Comparison of ENCODE assay signal across 7 cellular contexts in genomic region chr19:18437481-18438330, GRCh38. TPM values are rescaled to one million over a fixed set of nuclear protein-coding genes. Genes with fewer than 3 reads are reported as not detected.
DNase-seq lines count a peak whose midpoint lies in the region; ATAC-seq and TF ChIP-seq lines count a peak whose summit lies in the region.

Gene ISYNA1 (minus strand): TSS chr19:18438133. CDS start chr19:18437979, 154 bp downstream.

- TF ChIP-seq CTCF in fibroblast of mammary gland (conservative IDR thresholded peaks at IDR 0.05; ENCODE audit: control insufficient read depth, insufficient read depth, low read depth, low read length) (no peak), nephron (IDR thresholded peaks at IDR 0.05; ENCODE audit: unreplicated experiment in 3 of 3) (no peak), upper lobe of left lung (IDR thresholded peaks at IDR 0.05) (peak in 1 of 6 experiments; percentile 4)

- H3K9me3 ChIP-seq in upper lobe of left lung: no peaks in the 10 kb centered on the region

- H3K4me3 ChIP-seq in fibroblast of mammary gland (ENCODE audit: control insufficient read depth, low read depth, low read length) (peak within 1 kb of the TSS; percentile 34), upper lobe of left lung (peak within 1 kb of the TSS; percentile 47 to 61 (median 56))

- peaks cover 0 to 10% (median 0%) of the 10 kb centered on the region in 4 donors for H3K36me3 ChIP-seq in upper lobe of left lung

- peak within 1 kb of the TSS; percentile 32 to 80 (median 74) for H3K27ac ChIP-seq in upper lobe of left lung

- DNase-seq in NCI-H2196 (lab: John Stamatoyannopoulos, UW; ENCODE audit: unreplicated experiment) (peak; percentile 65), fibroblast of mammary gland (ENCODE audit: low read depth) (no peak), upper lobe of left lung (peak in 1 of 2 donors; percentile 92), inferior parietal cortex (ENCODE audit: extremely low spot score) (no peak)
- DNase-seq in activated T-cell treated with anti-CD3 and anti-CD28 coated beads, Interleukin-2, amount 50 U/mL, for 72 hours: peak; percentile 54 to 59

- ATAC-seq in GM18511 (IDR thresholded peaks at IDR 0.05; ENCODE audit: unreplicated experiment) (peak; percentile 15), upper lobe of left lung (ENCODE audit: low FRiP score in 2 of 2) (peak in 1 of 2 donors; percentile 52)
- ATAC-seq in activated T-cell treated with anti-CD3 and anti-CD28 coated beads, Interleukin-2, amount 50 U/mL, for 72 hours (replicated peaks in 1 of 2): peak; percentile 34 to 41

- peak within 1 kb of the TSS; percentile 73 to 78 for H3K4me3 Mint-ChIP-seq in activated T-cell treated with anti-CD3 and anti-CD28 coated beads, Interleukin-2, amount 50 U/mL, for 72 hours
- peak within 1 kb of the TSS; percentile 84 to 87 (median 86) for H3K4me3 Mint-ChIP-seq in nephron

- no peak for TF ChIP-seq EP300 in upper lobe of left lung (IDR thresholded peaks at IDR 0.05)

- peaks cover 3 to 6% of the 10 kb centered on the region in 2 donors for H3K36me3 Mint-ChIP-seq in activated T-cell treated with anti-CD3 and anti-CD28 coated beads, Interleukin-2, amount 50 U/mL, for 72 hours (ENCODE audit: insufficient read depth in 2 of 2)
- peaks cover 4% of the 10 kb centered on the region for H3K36me3 Mint-ChIP-seq in nephron (ENCODE audit: low read depth)

- H3K27me3 Mint-ChIP-seq in activated T-cell treated with anti-CD3 and anti-CD28 coated beads, Interleukin-2, amount 50 U/mL, for 72 hours (ENCODE audit: low read depth): no peaks in the 10 kb centered on the region
- no peaks in the 10 kb centered on the region for H3K27me3 Mint-ChIP-seq in nephron (ENCODE audit: low read depth)

- H3K9me3 Mint-ChIP-seq in activated T-cell treated with anti-CD3 and anti-CD28 coated beads, Interleukin-2, amount 50 U/mL, for 72 hours: peaks cover 3 to 4% of the 10 kb centered on the region in 2 donors
- no peaks in the 10 kb centered on the region for H3K9me3 Mint-ChIP-seq in nephron

- TF ChIP-seq POLR2A in upper lobe of left lung (IDR thresholded peaks at IDR 0.05): no peak

- H3K4me1 ChIP-seq in upper lobe of left lung: peaks cover 33 to 57% (median 40%) of the 10 kb centered on the region in 4 donors

- H3K27ac Mint-ChIP-seq in activated T-cell treated with anti-CD3 and anti-CD28 coated beads, Interleukin-2, amount 50 U/mL, for 72 hours: no peak within 1 kb of the TSS
- H3K27ac Mint-ChIP-seq in nephron: peak within 1 kb of the TSS; percentile 96 to 98 (median 98)

- H3K27me3 ChIP-seq in upper lobe of left lung: no peaks in the 10 kb centered on the region

- WGBS in upper lobe of left lung, 2 donors: 0 to 1% methylated on average over 4 to 30 of the region's 99 CpGs

- H3K4me1 Mint-ChIP-seq in activated T-cell treated with anti-CD3 and anti-CD28 coated beads, Interleukin-2, amount 50 U/mL, for 72 hours (ENCODE audit: low read depth): peaks cover 22% of the 10 kb centered on the region
- peaks cover 41% of the 10 kb centered on the region for H3K4me1 Mint-ChIP-seq in nephron

RNA-seq across cellular contexts. Expression of gene ISYNA1, which starts in this region (rescaled TPM):
- 10 to 100 TPM; 20.5 to 24.8 TPM for total RNA-seq in activated T-cell treated with anti-CD3 and anti-CD28 coated beads, Interleukin-2, amount 50 U/mL, for 72 hours
- 10 to 100 TPM; 14.5 to 55.5 (median 20.0) TPM for total RNA-seq in upper lobe of left lung

Comparison
In these comparisons a context has a peak if more than half of its experiments do, and no peak if none do; other contexts are left out.
1. DNase-seq: peak in NCI-H2196 (single experiment) and activated T-cell treated with anti-CD3 and anti-CD28 coated beads, Interleukin-2, amount 50 U/mL, for 72 hours (2 of 2); none in fibroblast of mammary gland (single experiment) and inferior parietal cortex (single experiment).